16 cellular contexts compared by ENCODE assay signal in the genomic region with DNA sequence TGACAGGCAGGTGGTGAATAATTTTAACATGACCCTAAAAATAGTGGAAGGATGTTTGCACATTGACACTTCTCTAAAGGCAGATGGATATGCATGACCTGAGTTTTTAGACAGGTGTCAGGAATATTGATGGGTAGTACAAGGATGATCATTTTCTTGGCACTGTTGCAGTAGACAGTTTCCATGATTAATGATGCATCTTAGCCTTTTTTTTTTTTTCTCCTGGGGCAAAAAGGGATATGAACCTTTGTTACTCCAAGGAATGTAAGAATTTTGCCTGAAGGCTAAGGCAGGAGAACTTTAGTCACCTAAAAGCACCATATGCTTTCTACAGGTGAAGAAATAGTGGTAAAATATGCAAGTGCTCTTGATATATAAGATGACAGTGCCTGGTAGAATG.
A peak's percentile ranks its signal among the peaks of the same experiment; 100 is the strongest.
DNase-seq lines count a peak whose midpoint lies in the region; ATAC-seq, FAIRE-seq and TF ChIP-seq lines count a peak whose summit lies in the region.
"Had no signal": no experiment of that assay in that cellular context is flagged by ENCODE, and none has a peak within 500 bp of the region (broad histone marks: within the 10 kb centered on the region; RNA-seq: fewer than 3 reads in every experiment).

No MANE protein-coding gene starts in this region.

- no peak for ATAC-seq in HG03521 (IDR thresholded peaks at IDR 0.05; ENCODE audit: unreplicated experiment)
- ATAC-seq: GM23338 had no signal

- no peak overlapping the region for H3K4me3 ChIP-seq in bronchial epithelial cell (ENCODE audit: low read depth, low read length)
- H3K4me3 ChIP-seq: BLaER1, GM23338 had no signal

- DNase-seq in NCI-H1417 (lab: John Stamatoyannopoulos, UW): peak in 2 of 3 experiments; percentile 26 to 74
- no peak for DNase-seq in NCI-H1417 treated with DMSO at 0.1 percent for 48 hours (lab: John Stamatoyannopoulos, UW)
- DNase-seq in NCI-H345 treated with DMSO at 0.1 percent for 48 hours (lab: John Stamatoyannopoulos, UW; ENCODE audit: unreplicated experiment): peak; percentile 24
- DNase-seq in bronchial epithelial cell (ENCODE audit: low read depth): peak; percentile 20
- DNase-seq in renal cortical epithelial cell (ENCODE audit: low read depth): peak; percentile 31
- no peak for DNase-seq in COLO829 (ENCODE audit: low spot score)
- DNase-seq in dermis blood vessel endothelial cell: no peak
- DNase-seq: CD8-positive, alpha-beta memory T cell; DMS153; NCI-H1048; NCI-H2029; NCI-H2227 treated with DMSO at 0.1 percent for 48 hours had no signal

- H3K36me3 ChIP-seq in bronchial epithelial cell (ENCODE audit: control insufficient read depth, insufficient read depth, low read length): no peaks in the 10 kb centered on the region
- H3K36me3 ChIP-seq: BLaER1 had no signal

- no peak for FAIRE-seq in bronchial epithelial cell (lab: Jason Lieb, UNC)
- FAIRE-seq: GM12891 had no signal

- H3K27me3 ChIP-seq in bronchial epithelial cell (ENCODE audit: control insufficient read depth, insufficient read depth, low read length): no peaks in the 10 kb centered on the region
- H3K27me3 ChIP-seq: BLaER1 had no signal

- no peak for TF ChIP-seq CTCF in bronchial epithelial cell (IDR thresholded peaks at IDR 0.05; ENCODE audit: insufficient read depth, low read length, severe bottlenecking)

Comparison
In these comparisons a context has a peak if more than half of its experiments do, and no peak if none do; other contexts are left out.
1. DNase-seq: peak in NCI-H1417 (2 of 3), NCI-H345 treated with DMSO at 0.1 percent for 48 hours (single experiment), bronchial epithelial cell (single experiment) and renal cortical epithelial cell (single experiment); none in NCI-H1417 treated with DMSO at 0.1 percent for 48 hours (single experiment), COLO829 (single experiment) and dermis blood vessel endothelial cell (single experiment).